ENCODE assay signal across 18 cellular contexts in the genomic region with DNA sequence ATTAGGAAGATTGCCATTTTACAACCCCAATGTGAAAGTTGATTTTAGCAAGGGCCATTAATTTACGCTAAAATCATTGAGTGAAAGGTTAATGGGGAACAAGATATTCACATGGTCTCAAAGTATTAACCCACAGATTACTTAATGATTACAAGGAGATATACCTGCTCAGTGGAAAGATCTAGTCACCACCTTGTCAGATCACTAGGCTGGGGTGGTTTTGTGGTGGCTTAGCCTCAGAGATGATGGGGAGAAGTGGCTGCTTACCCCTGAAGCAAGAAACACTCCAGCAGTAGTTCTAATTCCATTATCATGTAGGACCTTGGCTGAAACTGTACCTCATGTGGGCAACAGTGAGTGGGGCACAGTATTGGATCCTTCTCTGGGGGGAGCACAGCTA. TPM values are rescaled to one million over a fixed set of nuclear protein-coding genes. Genes with fewer than 3 reads are reported as not detected.
DNase-seq lines count a peak whose midpoint lies in the region; ATAC-seq, FAIRE-seq and TF ChIP-seq lines count a peak whose summit lies in the region.
"Had no signal": no experiment of that assay in that cellular context is flagged by ENCODE, and none has a peak within 500 bp of the region (broad histone marks: within the 10 kb centered on the region; RNA-seq: fewer than 3 reads in every experiment).

No MANE protein-coding gene starts in this region.

- intact Hi-C loops in activated CD8-positive, alpha-beta T cell treated with anti-CD3 and anti-CD28 coated beads for 36 hours (cut with micrococcal nuclease) = no loop called here

- H3K36me3 ChIP-seq in GM23338 (ENCODE audit: insufficient read depth) (no peaks in the 10 kb centered on the region), small intestine (ENCODE audit: control insufficient read depth in 2 of 2, insufficient read depth in 2 of 2, low read length in 2 of 2) (no peaks in the 10 kb centered on the region)

- no peak overlapping the region for H3K4me3 ChIP-seq in GM23338
- H3K4me3 ChIP-seq in small intestine (ENCODE audit: low read depth in 1 of 2, low read length in 2 of 2) = no peak overlapping the region
- H3K4me3 ChIP-seq: GM12878 had no signal

- no peaks in the 10 kb centered on the region for H3K36me3 Mint-ChIP-seq in GM23338 (ENCODE audit: low read depth)
- no peaks in the 10 kb centered on the region for H3K36me3 Mint-ChIP-seq in activated CD8-positive, alpha-beta T cell treated with anti-CD3 and anti-CD28 coated beads for 36 hours (ENCODE audit: low read depth)
- H3K36me3 Mint-ChIP-seq in activated naive CD8-positive, alpha-beta T cell treated with anti-CD3 and anti-CD28 coated beads, Interleukin-2, amount 50 U/mL, for 24 hours (ENCODE audit: low read depth) = no peaks in the 10 kb centered on the region
- no peaks in the 10 kb centered on the region for H3K36me3 Mint-ChIP-seq in stimulated activated naive B cell treated with anti-CD40 and anti-IgM and Interleukin-4, amounts not matched to agents 10 μg/mL and 1 μg/mL and 100 μg/mL, for 72 hours
- H3K36me3 Mint-ChIP-seq: CD4-positive, alpha-beta memory T cell had no signal

- WGBS in small intestine, 3 donors = 13 to 92% (median 50%) methylated on average over 1 of the region's 1 CpG

- H3K27me3 ChIP-seq in GM23338 (ENCODE audit: insufficient read depth) (no peaks in the 10 kb centered on the region), small intestine (ENCODE audit: control insufficient read depth in 2 of 2, insufficient read depth in 2 of 2, low read length in 2 of 2) (no peaks in the 10 kb centered on the region)

- TF ChIP-seq CTCF in GM23338 (conservative IDR thresholded peaks at IDR 0.05; ENCODE audit: low read depth in 2 of 2) = no peak
- TF ChIP-seq CTCF in activated CD8-positive, alpha-beta T cell treated with anti-CD3 and anti-CD28 coated beads for 36 hours (IDR thresholded peaks at IDR 0.05) = no peak

- H3K9me2 ChIP-seq in GM23338 (ENCODE audit: insufficient read depth) = no peaks in the 10 kb centered on the region

- no peak overlapping the region for H3K4me2 ChIP-seq in GM23338

- no peak overlapping the region for H3K27ac ChIP-seq in GM23338 (ENCODE audit: low read depth)
- no peak overlapping the region for H3K27ac ChIP-seq in small intestine (ENCODE audit: low read depth in 1 of 2, low read length in 1 of 2)

- no peaks in the 10 kb centered on the region for H3F3A ChIP-seq in GM23338 (replicated peaks; ENCODE audit: low read depth)

- FAIRE-seq in small intestine (lab: Jason Lieb, UNC) = no peak
- FAIRE-seq: GM12878, H1 had no signal

- no peaks in the 10 kb centered on the region for H3K4me1 ChIP-seq in GM23338 (ENCODE audit: insufficient read depth)
- H3K4me1 ChIP-seq in small intestine (ENCODE audit: control insufficient read depth in 2 of 2, insufficient read depth in 1 of 2, low read depth in 1 of 2, low read length in 1 of 2) = no peaks in the 10 kb centered on the region

- CTCF ChIA-PET in activated CD8-positive, alpha-beta T cell treated with anti-CD3 and anti-CD28 coated beads for 36 hours (lab: Charles Lee) = no interaction called here

- H3K9me3 ChIP-seq in small intestine (ENCODE audit: control insufficient read depth, low read depth) = no peaks in the 10 kb centered on the region

- DNase-seq in GM23338 (ENCODE audit: low spot score) = no peak
- DNase-seq in activated CD8-positive, alpha-beta T cell treated with anti-CD3 and anti-CD28 coated beads for 36 hours = peak; percentile 32
- DNase-seq in activated naive CD8-positive, alpha-beta T cell treated with anti-CD3 and anti-CD28 coated beads, Interleukin-2, amount 50 U/mL, for 24 hours = no peak
- DNase-seq in stimulated activated naive B cell treated with anti-CD40 and anti-IgM and Interleukin-4, amounts not matched to agents 10 μg/mL and 1 μg/mL and 100 μg/mL, for 72 hours = no peak
- no peak for DNase-seq in stimulated activated CD4-positive, alpha-beta T cell treated with anti-CD3 and anti-CD28 coated beads, Interleukin-15, amount 100 ng/mL, for 24 hours
- no peak for DNase-seq in iPS-NIHi7 (ENCODE audit: extremely low spot score)
- no peak for DNase-seq in small intestine
- DNase-seq: C1 segment of cervical spinal cord; Calu3; CD4-positive, alpha-beta memory T cell; COR-L47; DMS53; DMS79 treated with DMSO at 0.1 percent for 48 hours; H7; HCEC 1CT had no signal

- no peaks in the 10 kb centered on the region for H3K4me1 Mint-ChIP-seq in GM23338
- peaks cover 5% of the 10 kb centered on the region for H3K4me1 Mint-ChIP-seq in activated CD8-positive, alpha-beta T cell treated with anti-CD3 and anti-CD28 coated beads for 36 hours (ENCODE audit: low read depth)
- H3K4me1 Mint-ChIP-seq in activated naive CD8-positive, alpha-beta T cell treated with anti-CD3 and anti-CD28 coated beads, Interleukin-2, amount 50 U/mL, for 24 hours = peaks cover 8% of the 10 kb centered on the region
- peaks cover 0 to 4% of the 10 kb centered on the region in 2 donors for H3K4me1 Mint-ChIP-seq in stimulated activated naive B cell treated with anti-CD40 and anti-IgM and Interleukin-4, amounts not matched to agents 10 μg/mL and 1 μg/mL and 100 μg/mL, for 72 hours

- H2AFZ ChIP-seq in GM23338 = 0 out of 2 replicates have a peak overlapping the region, but pooled peaks have one; percentile 0

- no peaks in the 10 kb centered on the region for H3K27me3 Mint-ChIP-seq in GM23338 (ENCODE audit: insufficient read depth, low read depth, poor library complexity)
- no peaks in the 10 kb centered on the region for H3K27me3 Mint-ChIP-seq in activated CD8-positive, alpha-beta T cell treated with anti-CD3 and anti-CD28 coated beads for 36 hours
- peaks cover 1% of the 10 kb centered on the region for H3K27me3 Mint-ChIP-seq in activated naive CD8-positive, alpha-beta T cell treated with anti-CD3 and anti-CD28 coated beads, Interleukin-2, amount 50 U/mL, for 24 hours
- peaks cover 0 to 1% of the 10 kb centered on the region in 2 donors for H3K27me3 Mint-ChIP-seq in stimulated activated naive B cell treated with anti-CD40 and anti-IgM and Interleukin-4, amounts not matched to agents 10 μg/mL and 1 μg/mL and 100 μg/mL, for 72 hours
- H3K27me3 Mint-ChIP-seq: CD4-positive, alpha-beta memory T cell had no signal

- H3K9me3 Mint-ChIP-seq in GM23338 = no peaks in the 10 kb centered on the region
- no peaks in the 10 kb centered on the region for H3K9me3 Mint-ChIP-seq in activated CD8-positive, alpha-beta T cell treated with anti-CD3 and anti-CD28 coated beads for 36 hours
- no peaks in the 10 kb centered on the region for H3K9me3 Mint-ChIP-seq in activated naive CD8-positive, alpha-beta T cell treated with anti-CD3 and anti-CD28 coated beads, Interleukin-2, amount 50 U/mL, for 24 hours
- no peaks in the 10 kb centered on the region for H3K9me3 Mint-ChIP-seq in stimulated activated naive B cell treated with anti-CD40 and anti-IgM and Interleukin-4, amounts not matched to agents 10 μg/mL and 1 μg/mL and 100 μg/mL, for 72 hours
- H3K9me3 Mint-ChIP-seq: CD4-positive, alpha-beta memory T cell had no signal

- H4K20me1 ChIP-seq in GM23338 (replicated peaks; ENCODE audit: insufficient read depth) = no peaks in the 10 kb centered on the region

- no peak overlapping the region for H3K27ac Mint-ChIP-seq in GM23338
- H3K27ac Mint-ChIP-seq in activated CD8-positive, alpha-beta T cell treated with anti-CD3 and anti-CD28 coated beads for 36 hours = no peak overlapping the region
- H3K27ac Mint-ChIP-seq in activated naive CD8-positive, alpha-beta T cell treated with anti-CD3 and anti-CD28 coated beads, Interleukin-2, amount 50 U/mL, for 24 hours = no peak overlapping the region
- H3K27ac Mint-ChIP-seq in stimulated activated naive B cell treated with anti-CD40 and anti-IgM and Interleukin-4, amounts not matched to agents 10 μg/mL and 1 μg/mL and 100 μg/mL, for 72 hours = no peak overlapping the region
- H3K27ac Mint-ChIP-seq: CD4-positive, alpha-beta memory T cell had no signal

- no peaks in the 10 kb centered on the region for H3K79me2 ChIP-seq in GM23338 (replicated peaks; ENCODE audit: insufficient read depth)

- ATAC-seq in GM23338 (no peak), GM18519 (IDR thresholded peaks at IDR 0.05; ENCODE audit: low FRiP score, unreplicated experiment) (no peak)
- ATAC-seq in activated CD8-positive, alpha-beta T cell treated with anti-CD3 and anti-CD28 coated beads for 36 hours = peak; percentile 20
- peak; percentile 65 for ATAC-seq in activated naive CD8-positive, alpha-beta T cell treated with anti-CD3 and anti-CD28 coated beads, Interleukin-2, amount 50 U/mL, for 24 hours
- ATAC-seq in stimulated activated naive B cell treated with anti-CD40 and anti-IgM and Interleukin-4, amounts not matched to agents 10 μg/mL and 1 μg/mL and 100 μg/mL, for 72 hours (replicated peaks) = peak; percentile 63 to 73
- ATAC-seq: GM12878 had no signal

- no peak overlapping the region for H3K4me3 Mint-ChIP-seq in GM23338
- H3K4me3 Mint-ChIP-seq in activated CD8-positive, alpha-beta T cell treated with anti-CD3 and anti-CD28 coated beads for 36 hours = no peak overlapping the region
- H3K4me3 Mint-ChIP-seq in activated naive CD8-positive, alpha-beta T cell treated with anti-CD3 and anti-CD28 coated beads, Interleukin-2, amount 50 U/mL, for 24 hours = no peak overlapping the region
- H3K4me3 Mint-ChIP-seq in stimulated activated naive B cell treated with anti-CD40 and anti-IgM and Interleukin-4, amounts not matched to agents 10 μg/mL and 1 μg/mL and 100 μg/mL, for 72 hours = no peak overlapping the region
- H3K4me3 Mint-ChIP-seq: CD4-positive, alpha-beta memory T cell had no signal

- POLR2A ChIA-PET in activated CD8-positive, alpha-beta T cell treated with anti-CD3 and anti-CD28 coated beads for 36 hours (lab: Charles Lee) = no interaction called here

RNA-seq across cellular contexts. Expression of gene TRIM33, which starts 20.1 kb away (rescaled TPM):
- total RNA-seq in GM23338 (2014; rRNA removed; shearing (Covaris generic)) = 46.6 and 51.1 TPM in 2 replicates
- polyA plus RNA-seq in GM23338 (2016; fragmentation: Nextera tagmentation; extraction: Ambion mirVana) (48.8 and 50.3 TPM in 2 replicates), small intestine (10 to 100 TPM in 1 of 3 donors, 1 to 10 TPM in 2; 6.9 to 12.7 (median 9.2) TPM)
- 10 to 100 TPM; 34.2 to 35.6 TPM for total RNA-seq in activated CD8-positive, alpha-beta T cell treated with anti-CD3 and anti-CD28 coated beads for 36 hours

RNA-seq across cellular contexts. Expression of gene BCAS2, which starts 50.3 kb away (rescaled TPM):
- 49.9 and 50.7 TPM in 2 replicates for total RNA-seq in GM23338 (2014; rRNA removed; shearing (Covaris generic))
- polyA plus RNA-seq in GM23338 (2016; fragmentation: Nextera tagmentation; extraction: Ambion mirVana) = 75.4 and 111 TPM in 2 replicates
- total RNA-seq in activated CD8-positive, alpha-beta T cell treated with anti-CD3 and anti-CD28 coated beads for 36 hours = 10 to 100 TPM; 42.4 to 46.4 TPM
- polyA plus RNA-seq in small intestine = 10 to 100 TPM; 36.5 to 41.0 (median 39.4) TPM

Comparison
In these comparisons a context has a peak if more than half of its experiments do, and no peak if none do; other contexts are left out.
1. ATAC-seq: peak in activated CD8-positive, alpha-beta T cell treated with anti-CD3 and anti-CD28 coated beads for 36 hours (single experiment), activated naive CD8-positive, alpha-beta T cell treated with anti-CD3 and anti-CD28 coated beads, Interleukin-2, amount 50 U/mL, for 24 hours (single experiment) and stimulated activated naive B cell treated with anti-CD40 and anti-IgM and Interleukin-4, amounts not matched to agents 10 μg/mL and 1 μg/mL and 100 μg/mL, for 72 hours (2 of 2); none in GM23338 (single experiment) and GM18519 (single experiment).